8 cellular contexts compared by ENCODE assay signal in the genomic region with DNA sequence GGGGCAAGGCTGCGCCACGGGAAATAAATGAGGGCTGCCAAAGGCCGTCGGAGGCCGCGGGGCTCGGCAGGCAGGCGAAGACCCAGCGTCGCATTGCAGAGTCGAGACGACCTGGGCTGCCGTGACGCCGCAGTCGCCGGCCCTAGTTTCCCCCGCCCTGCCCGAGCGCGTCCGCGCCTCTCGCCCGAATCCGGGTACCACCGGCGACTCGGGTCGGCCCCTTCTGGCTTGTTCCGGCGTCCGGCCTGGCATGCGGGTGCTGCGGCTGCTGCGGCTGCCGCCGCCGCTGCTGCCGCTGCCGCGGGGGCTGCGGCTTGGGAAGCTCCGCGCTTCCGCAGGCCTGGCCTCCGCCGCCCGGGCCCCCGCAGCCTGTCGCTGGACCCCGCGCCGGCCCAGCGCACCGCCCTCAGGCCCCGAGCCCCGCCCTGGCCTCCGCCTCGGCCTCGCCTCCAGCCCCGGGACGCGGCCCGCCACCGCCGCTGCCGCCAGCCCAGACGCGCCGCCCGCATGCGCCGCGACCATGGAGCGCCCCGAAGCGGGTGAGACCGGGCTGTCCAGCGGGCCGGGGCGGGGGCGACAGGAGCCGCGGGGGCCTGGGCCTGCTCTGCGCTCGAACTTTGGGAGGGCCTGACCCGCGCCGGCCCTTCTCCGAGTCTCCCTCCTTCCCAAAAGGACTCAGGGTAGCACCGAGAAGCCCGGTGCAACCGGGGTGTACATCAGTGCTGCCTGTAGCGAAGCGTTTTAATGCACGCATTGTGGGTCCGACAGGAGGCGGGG. TPM values are rescaled to one million over a fixed set of nuclear protein-coding genes. Genes with fewer than 3 reads are reported as not detected.
DNase-seq lines count a peak whose midpoint lies in the region; ATAC-seq and TF ChIP-seq lines count a peak whose summit lies in the region.

A gene (plus strand): TSS at position 224 of the 777 bp plus-strand sequence. CDS start 297 bp downstream, at position 521.

- no peaks in the 10 kb centered on the region for H3K36me3 ChIP-seq in SU-DHL-6 (ENCODE audit: low read length)
- H3K36me3 ChIP-seq in adipocyte (ENCODE audit: control insufficient read depth, insufficient read depth, low read length, severe bottlenecking), result no peaks in the 10 kb centered on the region
- no peaks in the 10 kb centered on the region for H3K36me3 ChIP-seq in parathyroid adenoma (ENCODE audit: control insufficient read depth, insufficient read depth, low read length)
- no peaks in the 10 kb centered on the region for H3K36me3 ChIP-seq in tibial nerve

- H2AFZ ChIP-seq in SU-DHL-6 (ENCODE audit: low read depth, low read length, severe bottlenecking) (peak within 1 kb of the TSS; percentile 11), parathyroid adenoma (peak within 1 kb of the TSS; percentile 94)

- H3K9me2 ChIP-seq in SU-DHL-6 (replicated peaks; ENCODE audit: insufficient read depth, low read length), result no peaks in the 10 kb centered on the region

- H3K27me3 ChIP-seq in SU-DHL-6 (ENCODE audit: low read length) (no peaks in the 10 kb centered on the region), adipocyte (replicated peaks; ENCODE audit: control insufficient read depth, insufficient read depth, low read length) (no peaks in the 10 kb centered on the region), parathyroid adenoma (ENCODE audit: control insufficient read depth, insufficient read depth, low read length) (no peaks in the 10 kb centered on the region), tibial nerve (no peaks in the 10 kb centered on the region)

- 0 to 1% methylated on average over 52 to 59 of the region's 99 CpGs for WGBS in tibial nerve, 2 donors

- peak in 1 of 2 donors; percentile 36 for TF ChIP-seq EP300 in tibial nerve (IDR thresholded peaks at IDR 0.05)

- ATAC-seq in GM19328 (IDR thresholded peaks at IDR 0.05; ENCODE audit: unreplicated experiment) (peak; percentile 61), HG03442 (IDR thresholded peaks at IDR 0.05; ENCODE audit: unreplicated experiment) (peak; percentile 82)

- intact Hi-C loops in cardiac septum (cut with DNase I), result no loop called here

- H3F3A ChIP-seq in SU-DHL-6 (ENCODE audit: insufficient read depth), result no peaks in the 10 kb centered on the region

- H4K20me1 ChIP-seq in SU-DHL-6 (ENCODE audit: low read depth, low read length), result no peaks in the 10 kb centered on the region

- H3K9me3 ChIP-seq in SU-DHL-6 (ENCODE audit: insufficient read depth, low read length), result no peaks in the 10 kb centered on the region
- H3K9me3 ChIP-seq in adipocyte (ENCODE audit: control insufficient read depth, low read length), result no peaks in the 10 kb centered on the region
- H3K9me3 ChIP-seq in parathyroid adenoma (ENCODE audit: control insufficient read depth, low read length), result no peaks in the 10 kb centered on the region
- no peaks in the 10 kb centered on the region for H3K9me3 ChIP-seq in tibial nerve

- peak in 1 of 2 donors; percentile 37 for TF ChIP-seq POLR2A in tibial nerve (IDR thresholded peaks at IDR 0.05)

- TF ChIP-seq CTCF in SU-DHL-6 (IDR thresholded peaks at IDR 0.05; ENCODE audit: insufficient read depth, low read length, poor library complexity, severe bottlenecking), result no peak
- no peak for TF ChIP-seq CTCF in parathyroid adenoma (IDR thresholded peaks at IDR 0.05)
- peak in 2 of 5 experiments; percentile 7 to 9 for TF ChIP-seq CTCF in tibial nerve (IDR thresholded peaks at IDR 0.05)

- H3K4me2 ChIP-seq in SU-DHL-6 (ENCODE audit: low read depth, low read length, poor library complexity, severe bottlenecking) (peak within 1 kb of the TSS; percentile 35), parathyroid adenoma (ENCODE audit: low read length) (peak within 1 kb of the TSS; percentile 86)

- H3K27ac ChIP-seq in SU-DHL-6 (ENCODE audit: low read depth, low read length) (no peak within 1 kb of the TSS), parathyroid adenoma (peak within 1 kb of the TSS; percentile 83), tibial nerve (peak within 1 kb of the TSS; percentile 88 to 94 (median 92))

- H3K4me1 ChIP-seq in adipocyte (ENCODE audit: control insufficient read depth, insufficient read depth, low read length) (peaks cover 9% of the 10 kb centered on the region), parathyroid adenoma (peaks cover 6% of the 10 kb centered on the region), tibial nerve (peaks cover 0 to 17% (median 11%) of the 10 kb centered on the region in 4 donors)

- peak within 1 kb of the TSS; percentile 20 for H3K4me3 ChIP-seq in SU-DHL-6 (ENCODE audit: insufficient read depth, low read length, poor library complexity, severe bottlenecking)
- H3K4me3 ChIP-seq in adipocyte (ENCODE audit: low read length), result peak within 1 kb of the TSS; percentile 91
- peak within 1 kb of the TSS; percentile 67 for H3K4me3 ChIP-seq in parathyroid adenoma (ENCODE audit: low read depth, low read length)
- peak within 1 kb of the TSS; percentile 71 to 79 (median 77) for H3K4me3 ChIP-seq in tibial nerve

- no peak within 1 kb of the TSS for H3K9ac ChIP-seq in SU-DHL-6 (ENCODE audit: low read length)
- H3K9ac ChIP-seq in adipocyte (ENCODE audit: low read length), result peak within 1 kb of the TSS; percentile 93
- H3K9ac ChIP-seq in parathyroid adenoma, result peak within 1 kb of the TSS; percentile 65

- H3K79me2 ChIP-seq in SU-DHL-6 (ENCODE audit: insufficient read depth, low read length) (no peaks in the 10 kb centered on the region), parathyroid adenoma (no peaks in the 10 kb centered on the region)

- DNase-seq in C1 segment of cervical spinal cord (lab: John Stamatoyannopoulos, UW) (peak in 13 of 14 donors; percentile 46 to 92 (median 79)), adipocyte (ENCODE audit: low read depth) (peak; percentile 84), cardiac septum (ENCODE audit: low spot score) (peak; percentile 83), tibial nerve (ENCODE audit: low spot score in 2 of 2) (peak; percentile 26 to 57)

RNA-seq across cellular contexts. Expression of the gene that starts here (rescaled TPM):
- total RNA-seq in cardiac septum (10.9 TPM), tibial nerve (10 to 100 TPM in 3 of 4 donors, 1 to 10 TPM in 1; 5.1 to 39.1 (median 11.8) TPM)

Comparison
In these comparisons a context has a peak if more than half of its experiments do, and no peak if none do; other contexts are left out.
1. H3K4me3 ChIP-seq: peak in every context shown above with its lines; median percentile 91 in adipocyte; 77 in tibial nerve; 67 in parathyroid adenoma; 20 in SU-DHL-6.